Comparison of ENCODE assay signal across 9 cellular contexts in genomic region chr5:157541452-157542118, GRCh38. TPM values are rescaled to one million over a fixed set of nuclear protein-coding genes. Genes with fewer than 3 reads are reported as not detected.
DNase-seq lines count a peak whose midpoint lies in the region; ATAC-seq and TF ChIP-seq lines count a peak whose summit lies in the region.
"Had no signal": no experiment of that assay in that cellular context is flagged by ENCODE, and none has a peak within 500 bp of the region (broad histone marks: within the 10 kb centered on the region; RNA-seq: fewer than 3 reads in every experiment).

No MANE protein-coding gene starts in this region.

- ATAC-seq in SK-N-SH treated with all-trans-retinoic acid at 6 μM for 48 hours = peak; percentile 43

- H3K4me3 ChIP-seq in left ventricle myocardium inferior (peak overlapping the region; percentile 32), thymus (ENCODE audit: low read length) (no peak overlapping the region)

- peaks cover 90% of the 10 kb centered on the region for H3K4me1 ChIP-seq in left ventricle myocardium inferior
- peaks cover 2% of the 10 kb centered on the region for H3K4me1 ChIP-seq in thymus (ENCODE audit: control insufficient read depth, insufficient read depth, low read length)

- H3K27me3 ChIP-seq in left ventricle myocardium inferior (ENCODE audit: low read depth) = no peaks in the 10 kb centered on the region
- H3K27me3 ChIP-seq in thymus (ENCODE audit: control insufficient read depth, insufficient read depth) = no peaks in the 10 kb centered on the region

- TF ChIP-seq CTCF in left ventricle myocardium inferior (IDR thresholded peaks at IDR 0.05; ENCODE audit: borderline replicate concordance) = no peak

- DNase-seq in activated T-cell treated with anti-CD3 and anti-CD28 coated beads, Interleukin-2, amount 50 U/mL, for 24 hours = no peak
- DNase-seq in activated T-cell treated with anti-CD3 and anti-CD28 coated beads, Interleukin-2, amount 50 U/mL, for 1 hour = no peak
- DNase-seq in left ventricle myocardium inferior (no peak), NCI-H2227 treated with DMSO at 0.1 percent for 48 hours (lab: John Stamatoyannopoulos, UW) (no peak), RPMI8226 (no peak), NCI-H2081 treated with DMSO at 0.1 percent for 48 hours (lab: John Stamatoyannopoulos, UW) (no peak)
- DNase-seq: GOT3 had no signal

- H3K9me3 Mint-ChIP-seq in activated T-cell treated with anti-CD3 and anti-CD28 coated beads, Interleukin-2, amount 50 U/mL, for 24 hours = no peaks in the 10 kb centered on the region

- intact Hi-C loops in left ventricle myocardium inferior (cut with micrococcal nuclease) = no loop called here

- H3K9me3 ChIP-seq in left ventricle myocardium inferior (replicated peaks) (no peaks in the 10 kb centered on the region), thymus (ENCODE audit: control insufficient read depth) (no peaks in the 10 kb centered on the region)

- peaks cover 11% of the 10 kb centered on the region for H3K36me3 ChIP-seq in left ventricle myocardium inferior
- no peaks in the 10 kb centered on the region for H3K36me3 ChIP-seq in thymus (ENCODE audit: control insufficient read depth, insufficient read depth)

- WGBS in thymus = 78% methylated on average over 6 of the region's 6 CpGs

- H3K4me3 Mint-ChIP-seq in activated T-cell treated with anti-CD3 and anti-CD28 coated beads, Interleukin-2, amount 50 U/mL, for 24 hours = peak overlapping the region; percentile 52

- peak overlapping the region; percentile 90 for H3K27ac Mint-ChIP-seq in activated T-cell treated with anti-CD3 and anti-CD28 coated beads, Interleukin-2, amount 50 U/mL, for 24 hours

- peaks cover 36% of the 10 kb centered on the region for H3K36me3 Mint-ChIP-seq in activated T-cell treated with anti-CD3 and anti-CD28 coated beads, Interleukin-2, amount 50 U/mL, for 24 hours (ENCODE audit: low read depth)

- H3K27ac ChIP-seq in left ventricle myocardium inferior (replicated peaks) = peak overlapping the region; percentile 70
- peak overlapping the region; percentile 42 for H3K27ac ChIP-seq in thymus (ENCODE audit: low read depth)

- no peaks in the 10 kb centered on the region for H3K27me3 Mint-ChIP-seq in activated T-cell treated with anti-CD3 and anti-CD28 coated beads, Interleukin-2, amount 50 U/mL, for 24 hours

- peaks cover 84% of the 10 kb centered on the region for H3K4me1 Mint-ChIP-seq in activated T-cell treated with anti-CD3 and anti-CD28 coated beads, Interleukin-2, amount 50 U/mL, for 24 hours (ENCODE audit: low read depth)

TF ChIP-seq in SK-N-SH treated with all-trans-retinoic acid at 6 μM for 48 hours, 23 proteins besides CTCF, POLR2A, EP300 and RAD21:
- TF ChIP-seq ZNF565 (CRISPR knock-in tag; conservative IDR thresholded peaks at IDR 0.05; ENCODE audit: low read depth) (no peak), ISL1 (CRISPR knock-in tag; IDR thresholded peaks at IDR 0.05) (no peak), ZNF70 (CRISPR knock-in tag; IDR thresholded peaks at IDR 0.05) (no peak), TOX (CRISPR knock-in tag; IDR thresholded peaks at IDR 0.05; ENCODE audit: borderline replicate concordance) (no peak)

RNA-seq across cellular contexts. Expression of gene ADAM19, which starts 34.0 kb away (rescaled TPM):
- total RNA-seq in left ventricle myocardium inferior = 17.7 TPM
- polyA plus RNA-seq in thymus = 6.9 TPM
